ENCODE assay signal across 1 cellular context in genomic region chr7:85480666-85481065, GRCh38.
TF ChIP-seq lines count a peak whose summit lies in the region.

No MANE protein-coding gene starts in this region.

TF ChIP-seq in HepG2, 621 proteins besides CTCF, POLR2A, EP300 and RAD21 (continued from another document):
- TF ChIP-seq, protein P1, sequence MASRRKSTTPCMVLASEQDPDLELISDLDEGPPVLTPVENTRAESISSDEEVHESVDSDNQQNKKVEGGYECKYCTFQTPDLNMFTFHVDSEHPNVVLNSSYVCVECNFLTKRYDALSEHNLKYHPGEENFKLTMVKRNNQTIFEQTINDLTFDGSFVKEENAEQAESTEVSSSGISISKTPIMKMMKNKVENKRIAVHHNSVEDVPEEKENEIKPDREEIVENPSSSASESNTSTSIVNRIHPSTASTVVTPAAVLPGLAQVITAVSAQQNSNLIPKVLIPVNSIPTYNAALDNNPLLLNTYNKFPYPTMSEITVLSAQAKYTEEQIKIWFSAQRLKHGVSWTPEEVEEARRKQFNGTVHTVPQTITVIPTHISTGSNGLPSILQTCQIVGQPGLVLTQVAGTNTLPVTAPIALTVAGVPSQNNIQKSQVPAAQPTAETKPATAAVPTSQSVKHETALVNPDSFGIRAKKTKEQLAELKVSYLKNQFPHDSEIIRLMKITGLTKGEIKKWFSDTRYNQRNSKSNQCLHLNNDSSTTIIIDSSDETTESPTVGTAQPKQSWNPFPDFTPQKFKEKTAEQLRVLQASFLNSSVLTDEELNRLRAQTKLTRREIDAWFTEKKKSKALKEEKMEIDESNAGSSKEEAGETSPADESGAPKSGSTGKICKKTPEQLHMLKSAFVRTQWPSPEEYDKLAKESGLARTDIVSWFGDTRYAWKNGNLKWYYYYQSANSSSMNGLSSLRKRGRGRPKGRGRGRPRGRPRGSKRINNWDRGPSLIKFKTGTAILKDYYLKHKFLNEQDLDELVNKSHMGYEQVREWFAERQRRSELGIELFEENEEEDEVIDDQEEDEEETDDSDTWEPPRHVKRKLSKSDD (CRISPR knock-in tag; IDR thresholded peaks at IDR 0.05; ENCODE audit: low read depth), result no peak
- TF ChIP-seq LRRFIP1 (CRISPR knock-in tag; conservative IDR thresholded peaks at IDR 0.05) (no peak), MAFF (IDR thresholded peaks at IDR 0.05; ENCODE audit: low read depth, low read length) (peak; percentile 78)
